Comparison of ENCODE assay signal across 14 cellular contexts in genomic region chr12:14954269-14954668, GRCh38. TPM values are rescaled to one million over a fixed set of nuclear protein-coding genes. Genes with fewer than 3 reads are reported as not detected.
DNase-seq lines count a peak whose midpoint lies in the region; ATAC-seq and TF ChIP-seq lines count a peak whose summit lies in the region.
"Had no signal": no experiment of that assay in that cellular context is flagged by ENCODE, and none has a peak within 500 bp of the region (broad histone marks: within the 10 kb centered on the region; RNA-seq: fewer than 3 reads in every experiment).

No MANE protein-coding gene starts in this region.

- H3K9me2 ChIP-seq in Loucy (replicated peaks; ENCODE audit: low read depth, low read length), result no peaks in the 10 kb centered on the region

- H3K27me3 Mint-ChIP-seq in activated CD4-positive, alpha-beta T cell treated with anti-CD3 and anti-CD28 coated beads, Interleukin-2, amount 10 ng/mL, durations not matched to agents 24 days and 14 days, result no peaks in the 10 kb centered on the region

- H3K4me3 ChIP-seq in Loucy (ENCODE audit: low read length, poor library complexity, severe bottlenecking), result peak overlapping the region; percentile 79
- no peak overlapping the region for H3K4me3 ChIP-seq in skin epidermis
- H3K4me3 ChIP-seq in SJCRH30, result no peak overlapping the region

- ATAC-seq in activated naive CD4-positive, alpha-beta T cell treated with anti-CD3 and anti-CD28 coated beads, Interleukin-2, amount 50 U/mL, for 72 hours, result no peak
- ATAC-seq in HG02981 (IDR thresholded peaks at IDR 0.05; ENCODE audit: unreplicated experiment), result no peak

- peaks cover 45% of the 10 kb centered on the region for H3K36me3 Mint-ChIP-seq in activated CD4-positive, alpha-beta T cell treated with anti-CD3 and anti-CD28 coated beads, Interleukin-2, amount 10 ng/mL, durations not matched to agents 24 days and 14 days (ENCODE audit: low read depth)
- H3K36me3 Mint-ChIP-seq in activated naive CD4-positive, alpha-beta T cell treated with anti-CD3 and anti-CD28 coated beads, Interleukin-2, amount 50 U/mL, for 72 hours, result peaks cover 30 to 52% of the 10 kb centered on the region in 2 donors

- H3K4me3 Mint-ChIP-seq in activated CD4-positive, alpha-beta T cell treated with anti-CD3 and anti-CD28 coated beads, Interleukin-2, amount 10 ng/mL, durations not matched to agents 24 days and 14 days, result peak overlapping the region; percentile 75
- H3K4me3 Mint-ChIP-seq: neural crest cell had no signal

- peak; percentile 73 for DNase-seq in activated CD4-positive, alpha-beta T cell treated with anti-CD3 and anti-CD28 coated beads, Interleukin-2, amount 10 ng/mL, durations not matched to agents 24 days and 14 days
- no peak for DNase-seq in activated CD4-positive, alpha-beta T cell treated with anti-CD3 and anti-CD28 coated beads for 48 hours
- no peak for DNase-seq in activated naive CD4-positive, alpha-beta T cell treated with anti-CD3 and anti-CD28 coated beads, Interleukin-2, amount 50 U/mL, for 72 hours (ENCODE audit: low spot score in 2 of 2)
- DNase-seq in SJCRH30, result no peak
- DNase-seq in posterior cingulate gyrus, result no peak
- DNase-seq: NCI-H226; stimulated activated CD4-positive, alpha-beta T cell treated with anti-CD3 and anti-CD28 coated beads, Interleukin-2, amount 100 ng/mL, for 48 hours had no signal

- peak overlapping the region; percentile 99 for H3K9ac ChIP-seq in Loucy (ENCODE audit: low read depth, low read length, poor library complexity, severe bottlenecking)

- peaks cover 80% of the 10 kb centered on the region for H3K4me1 Mint-ChIP-seq in activated CD4-positive, alpha-beta T cell treated with anti-CD3 and anti-CD28 coated beads, Interleukin-2, amount 10 ng/mL, durations not matched to agents 24 days and 14 days

- H3K79me2 ChIP-seq in Loucy (ENCODE audit: insufficient read depth, low read length), result peaks cover 100% of the 10 kb centered on the region

- no peaks in the 10 kb centered on the region for H3K27me3 ChIP-seq in Loucy (ENCODE audit: insufficient read depth, low read length, poor library complexity, severe bottlenecking)
- H3K27me3 ChIP-seq in SJCRH30, result no peaks in the 10 kb centered on the region

- H3K4me1 ChIP-seq in Loucy (ENCODE audit: insufficient read depth, low read length, poor library complexity, severe bottlenecking), result peaks cover 84% of the 10 kb centered on the region
- H3K4me1 ChIP-seq in SJCRH30, result 0 out of 2 replicates have a peak, but pooled peaks cover 3% of the 10 kb centered on the region

- H3F3A ChIP-seq in Loucy (ENCODE audit: low read depth), result peaks cover 25% of the 10 kb centered on the region

- H3K36me3 ChIP-seq in Loucy (ENCODE audit: insufficient read depth, low read length) (peaks cover 31% of the 10 kb centered on the region), SJCRH30 (no peaks in the 10 kb centered on the region)

- H3K27ac ChIP-seq in skin epidermis, result peak overlapping the region in 15 of 21 experiments; percentile 2 to 93 (median 62)
- H3K27ac ChIP-seq in SJCRH30, result no peak overlapping the region

- H3K9me3 ChIP-seq in Loucy (ENCODE audit: insufficient read depth, low read depth, low read length), result no peaks in the 10 kb centered on the region
- no peaks in the 10 kb centered on the region for H3K9me3 ChIP-seq in SJCRH30 (replicated peaks)

- no peak for TF ChIP-seq CTCF in Loucy (conservative IDR thresholded peaks at IDR 0.05; ENCODE audit: low read length)

- H4K20me1 ChIP-seq in Loucy (ENCODE audit: insufficient read depth, low read length, poor library complexity, severe bottlenecking), result peaks cover 80% of the 10 kb centered on the region

- peak overlapping the region; percentile 93 for H3K4me2 ChIP-seq in Loucy (ENCODE audit: low read depth, low read length, poor library complexity, severe bottlenecking)

- peak overlapping the region; percentile 96 for H3K27ac Mint-ChIP-seq in activated CD4-positive, alpha-beta T cell treated with anti-CD3 and anti-CD28 coated beads, Interleukin-2, amount 10 ng/mL, durations not matched to agents 24 days and 14 days
- peak overlapping the region; percentile 92 to 96 for H3K27ac Mint-ChIP-seq in activated naive CD4-positive, alpha-beta T cell treated with anti-CD3 and anti-CD28 coated beads, Interleukin-2, amount 50 U/mL, for 72 hours

- intact Hi-C loops in activated CD4-positive, alpha-beta T cell treated with anti-CD3 and anti-CD28 coated beads, Interleukin-2, amount 10 ng/mL, durations not matched to agents 24 days and 14 days (cut with micrococcal nuclease), result loop anchor here (5.0 to 10.0 kb wide), 4 partner anchors 618 to 1849 kb away; partner anchors contain the start of genes GSG1 and STRAP
- intact Hi-C loops in posterior cingulate gyrus (cut with DNase I), result loop anchor here (10.0 kb wide), 1 partner anchor 69 kb away; the partner anchor contains the start of gene MGP

- no peaks in the 10 kb centered on the region for H3K9me3 Mint-ChIP-seq in activated CD4-positive, alpha-beta T cell treated with anti-CD3 and anti-CD28 coated beads, Interleukin-2, amount 10 ng/mL, durations not matched to agents 24 days and 14 days
- no peaks in the 10 kb centered on the region for H3K9me3 Mint-ChIP-seq in activated naive CD4-positive, alpha-beta T cell treated with anti-CD3 and anti-CD28 coated beads, Interleukin-2, amount 50 U/mL, for 72 hours
- H3K9me3 Mint-ChIP-seq: neural crest cell had no signal

- H2AFZ ChIP-seq in Loucy (ENCODE audit: low read length), result no peak overlapping the region

RNA-seq across cellular contexts. Expression of gene ARHGDIB, which starts 7.1 kb away (rescaled TPM):
- 452 TPM in 2 replicates for total RNA-seq in activated CD4-positive, alpha-beta T cell treated with anti-CD3 and anti-CD28 coated beads, Interleukin-2, amount 10 ng/mL, durations not matched to agents 24 days and 14 days
- 100 to 1,000 TPM; 667 to 811 TPM for total RNA-seq in activated naive CD4-positive, alpha-beta T cell treated with anti-CD3 and anti-CD28 coated beads, Interleukin-2, amount 50 U/mL, for 72 hours
- 1.2 and 2.4 TPM in 2 replicates for total RNA-seq in SJCRH30 (2014; rRNA removed; shearing (Covaris generic))

RNA-seq across cellular contexts. Expression of gene ERP27, which starts 15.9 kb away (rescaled TPM):
- total RNA-seq in activated CD4-positive, alpha-beta T cell treated with anti-CD3 and anti-CD28 coated beads, Interleukin-2, amount 10 ng/mL, durations not matched to agents 24 days and 14 days, result 1.5 and 1.8 TPM in 2 replicates
- total RNA-seq in activated naive CD4-positive, alpha-beta T cell treated with anti-CD3 and anti-CD28 coated beads, Interleukin-2, amount 50 U/mL, for 72 hours, result 1 to 10 TPM; 1.5 to 5.0 TPM
- total RNA-seq in SJCRH30 (2014; rRNA removed; shearing (Covaris generic)), result not detected in 2 replicates
- total RNA-seq: neural crest cell had no signal

RNA-seq across cellular contexts. Expression of gene PDE6H, which starts 18.6 kb away (rescaled TPM):
- not detected in 2 replicates for total RNA-seq in activated CD4-positive, alpha-beta T cell treated with anti-CD3 and anti-CD28 coated beads, Interleukin-2, amount 10 ng/mL, durations not matched to agents 24 days and 14 days
- total RNA-seq in activated naive CD4-positive, alpha-beta T cell treated with anti-CD3 and anti-CD28 coated beads, Interleukin-2, amount 50 U/mL, for 72 hours, result not detected
- not detected in 2 replicates for total RNA-seq in SJCRH30 (2014; rRNA removed; shearing (Covaris generic))
- total RNA-seq: HT-29; neural crest cell; T-helper 2 cell treated with Interferon-gamma antibody and Interleukin-4, amounts not matched to agents 100 ng/mL and 5 ng/mL, for 36 hours; ureter had no signal

Comparison
In these comparisons a context has a peak if more than half of its experiments do, and no peak if none do; other contexts are left out.
1. RNA of gene ARHGDIB, which starts 7.1 kb away (total RNA-seq): 667 to 811 TPM in activated naive CD4-positive, alpha-beta T cell treated with anti-CD3 and anti-CD28 coated beads, Interleukin-2, amount 50 U/mL, for 72 hours and 452 TPM in activated CD4-positive, alpha-beta T cell treated with anti-CD3 and anti-CD28 coated beads, Interleukin-2, amount 10 ng/mL, durations not matched to agents 24 days and 14 days; 1.2 to 2.4 TPM in SJCRH30; every median in the first group is over 100 times any median in the second.